ENCODE assay signal across 25 cellular contexts in the genomic region with DNA sequence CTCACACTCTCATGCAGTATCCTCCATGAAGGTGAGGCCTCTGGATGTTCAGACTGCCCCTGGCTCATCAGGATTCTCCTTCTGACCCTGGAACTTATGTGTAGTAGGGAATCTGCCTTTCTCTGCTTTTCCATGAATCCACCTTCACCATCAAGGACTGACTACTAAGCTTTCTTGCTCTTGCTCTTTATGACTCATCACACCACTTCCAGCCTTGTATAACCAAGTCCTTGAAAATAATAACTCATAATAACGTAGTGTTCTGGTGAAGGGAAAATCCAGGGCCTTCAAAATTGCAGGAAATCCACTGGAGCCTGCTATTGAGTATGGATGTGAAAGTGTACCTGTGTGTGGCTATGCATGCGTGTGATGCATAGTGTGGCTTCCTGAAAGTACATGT. TPM values are rescaled to one million over a fixed set of nuclear protein-coding genes. Genes with fewer than 3 reads are reported as not detected.
DNase-seq lines count a peak whose midpoint lies in the region; ATAC-seq, FAIRE-seq and TF ChIP-seq lines count a peak whose summit lies in the region.
"Had no signal": no experiment of that assay in that cellular context is flagged by ENCODE, and none has a peak within 500 bp of the region (broad histone marks: within the 10 kb centered on the region; RNA-seq: fewer than 3 reads in every experiment).

No MANE protein-coding gene starts in this region.

- POLR2A ChIA-PET in PC-3 (lab: Charles Lee; ENCODE audit: unreplicated experiment) = no interaction called here

- no peak overlapping the region for H3K4me3 Mint-ChIP-seq in type B pancreatic cell
- H3K4me3 Mint-ChIP-seq: B cell, CD14-positive monocyte, GM23338 had no signal

- no peak overlapping the region for H2AFZ ChIP-seq in PC-3 (ENCODE audit: low read length)
- H2AFZ ChIP-seq: GM23338 had no signal

- no peaks in the 10 kb centered on the region for H3K4me1 ChIP-seq in PC-3 (ENCODE audit: insufficient read depth, low read length)

- no peaks in the 10 kb centered on the region for H3K4me1 Mint-ChIP-seq in type B pancreatic cell (ENCODE audit: unreplicated experiment)
- H3K4me1 Mint-ChIP-seq: B cell, CD14-positive monocyte, GM23338 had no signal

- H3K79me2 ChIP-seq in PC-3 (ENCODE audit: low read length) = no peaks in the 10 kb centered on the region

- no peaks in the 10 kb centered on the region for H3K9me2 ChIP-seq in PC-3 (replicated peaks; ENCODE audit: low read length)

- no TSS peak for BruUV-seq in PC-3 (replicated peaks; lab: Mats Ljungman, UMichigan)

- no peaks in the 10 kb centered on the region for H3K9me3 ChIP-seq in PC-3 (ENCODE audit: low read length)
- H3K9me3 ChIP-seq: HAP-1 had no signal

- no peaks in the 10 kb centered on the region for H3K36me3 ChIP-seq in PC-3 (ENCODE audit: low read depth, low read length)
- H3K36me3 ChIP-seq: HAP-1 had no signal

- intact Hi-C loops in PC-3 (cut with micrococcal nuclease) = no loop called here

- H3K9ac ChIP-seq in PC-3 (ENCODE audit: low read length) = no peak overlapping the region

- no peaks in the 10 kb centered on the region for H3K27me3 ChIP-seq in PC-3 (ENCODE audit: low read length)

- TF ChIP-seq POLR2A in GM18505 (IDR thresholded peaks at IDR 0.05; ENCODE audit: borderline replicate concordance, extremely low read depth, insufficient read depth, insufficient read length) = no peak

- H3K27ac Mint-ChIP-seq in type B pancreatic cell = no peak overlapping the region
- H3K27ac Mint-ChIP-seq: B cell, CD14-positive monocyte, GM23338 had no signal

- H3K27ac ChIP-seq in PC-3 (ENCODE audit: low read length) = no peak overlapping the region
- H3K27ac ChIP-seq: HL-60 had no signal

- FAIRE-seq in urothelium cell line (lab: Jason Lieb, UNC) = peak; percentile 80
- FAIRE-seq: A204.1 had no signal

- TF ChIP-seq CTCF in PC-3 (conservative IDR thresholded peaks at IDR 0.05; ENCODE audit: low read depth, low read length) (no peak), type B pancreatic cell (conservative IDR thresholded peaks at IDR 0.05) (no peak)

- no peaks in the 10 kb centered on the region for H3F3A ChIP-seq in PC-3 (ENCODE audit: low read length, unreplicated experiment)

- ATAC-seq in PC-3 = no peak
- no peak for ATAC-seq in GM21367 (IDR thresholded peaks at IDR 0.05; ENCODE audit: unreplicated experiment)
- no peak for ATAC-seq in GM18505 (IDR thresholded peaks at IDR 0.05; ENCODE audit: unreplicated experiment)
- ATAC-seq: GM23338 had no signal

- peaks cover 27% of the 10 kb centered on the region for H3K27me3 Mint-ChIP-seq in type B pancreatic cell

- no peaks in the 10 kb centered on the region for H4K20me1 ChIP-seq in PC-3 (ENCODE audit: low read length)

- CTCF ChIA-PET in PC-3 (lab: Charles Lee) = no interaction called here

- no peaks in the 10 kb centered on the region for H3K36me3 Mint-ChIP-seq in type B pancreatic cell
- H3K36me3 Mint-ChIP-seq: CD14-positive monocyte had no signal

- DNase-seq in ELR (ENCODE audit: low read depth) = peak; percentile 10
- peak; percentile 11 for DNase-seq in PC-3
- DNase-seq in iris pigment epithelial cell (ENCODE audit: low read depth) = peak; percentile 22
- no peak for DNase-seq in urothelium cell line (ENCODE audit: low spot score)
- DNase-seq in type B pancreatic cell (ENCODE audit: extremely low spot score, unreplicated experiment) = no peak
- DNase-seq: EL, KG1, NCI-H1092, NCI-H1436, NCI-H2029, NCI-H345, NCI-H526, Right ventricle myocardium superior had no signal

- H3K9me3 Mint-ChIP-seq in type B pancreatic cell = no peaks in the 10 kb centered on the region
- H3K9me3 Mint-ChIP-seq: CD14-positive monocyte, GM23338 had no signal

- H3K4me2 ChIP-seq in PC-3 (ENCODE audit: low read length) = no peak overlapping the region
- H3K4me2 ChIP-seq: GM23338 had no signal

- no peak overlapping the region for H3K4me3 ChIP-seq in PC-3 (ENCODE audit: low read length)
- H3K4me3 ChIP-seq: GM23338, HAP-1 had no signal

RNA-seq across cellular contexts. Expression of a gene that starts 11.3 kb away (rescaled TPM):
- total RNA-seq in PC-3 (2014; rRNA removed) = 5.8 and 7.9 TPM in 2 replicates
- 5.3 and 10.3 TPM in 2 replicates for total RNA-seq in type B pancreatic cell (ENCODE audit: low replicate concordance)
- total RNA-seq: HT-29, OCI-LY7 had no signal

RNA-seq across cellular contexts. Expression of a gene that starts 50.9 kb away (rescaled TPM):
- total RNA-seq in PC-3 (2014; rRNA removed) (not detected in 2 replicates), type B pancreatic cell (ENCODE audit: low replicate concordance) (not detected in 2 replicates)
- total RNA-seq: B cell, GM23338, HT-29, OCI-LY7, Right ventricle myocardium superior, RPMI7951, SK-MEL-5 had no signal

Comparison
In these comparisons a context has a peak if more than half of its experiments do, and no peak if none do; other contexts are left out.
1. DNase-seq: peak in ELR (single experiment), PC-3 (single experiment) and iris pigment epithelial cell (single experiment); none in urothelium cell line (single experiment) and type B pancreatic cell (single experiment).